Comparison of ENCODE assay signal across 8 cellular contexts in genomic region chr14:69767369-69767999, GRCh38. TPM values are rescaled to one million over a fixed set of nuclear protein-coding genes. Genes with fewer than 3 reads are reported as not detected.
DNase-seq lines count a peak whose midpoint lies in the region; TF ChIP-seq lines count a peak whose summit lies in the region.

No MANE protein-coding gene starts in this region.

- no peak for TF ChIP-seq CTCF in HFF-Myc (IDR thresholded peaks at IDR 0.05; ENCODE audit: low read depth, low read length, missing control alignments)

- peaks cover 12% of the 10 kb centered on the region for H3K27me3 Mint-ChIP-seq in activated naive CD4-positive, alpha-beta T cell treated with anti-CD3 and anti-CD28 coated beads, Interleukin-2, amount 10 ng/mL, durations not matched to agents 7 days and 5 days

- DNase-seq in GDM1 (lab: John Stamatoyannopoulos, UW) (peak; percentile 85), HFF-Myc (ENCODE audit: extremely low read depth, low read depth) (peak; percentile 50), MV-4-11 (lab: John Stamatoyannopoulos, UW) (peak; percentile 80), SK-MEL-5 (ENCODE audit: low read depth, low spot score) (peak; percentile 90), germinal center (ENCODE audit: low spot score) (peak; percentile 93), non-pigmented ciliary epithelial cell (ENCODE audit: low read depth) (peak; percentile 50), substantia nigra (lab: John Stamatoyannopoulos, UW) (peak; percentile 50 to 94 (median 82))
- peak; percentile 92 for DNase-seq in activated naive CD4-positive, alpha-beta T cell treated with anti-CD3 and anti-CD28 coated beads, Interleukin-2, amount 10 ng/mL, durations not matched to agents 7 days and 5 days

- in situ Hi-C loops in SK-MEL-5 (cut with HindIII; ENCODE audit: low pct_unique_long_range_greater_than_20kb, low sequenced_read_pairs): no loop called here

- peak overlapping the region; percentile 75 for H3K4me3 ChIP-seq in HFF-Myc (replicated peaks; ENCODE audit: low read depth, low read length)

- peaks cover 76% of the 10 kb centered on the region for H3K4me1 Mint-ChIP-seq in activated naive CD4-positive, alpha-beta T cell treated with anti-CD3 and anti-CD28 coated beads, Interleukin-2, amount 10 ng/mL, durations not matched to agents 7 days and 5 days

- peaks cover 11% of the 10 kb centered on the region for H3K9me3 Mint-ChIP-seq in activated naive CD4-positive, alpha-beta T cell treated with anti-CD3 and anti-CD28 coated beads, Interleukin-2, amount 10 ng/mL, durations not matched to agents 7 days and 5 days

- peaks cover 55% of the 10 kb centered on the region for H3K36me3 Mint-ChIP-seq in activated naive CD4-positive, alpha-beta T cell treated with anti-CD3 and anti-CD28 coated beads, Interleukin-2, amount 10 ng/mL, durations not matched to agents 7 days and 5 days

- H3K27ac ChIP-seq in substantia nigra (ENCODE audit: low read depth, low read length, poor library complexity, severe bottlenecking): peak overlapping the region; percentile 100

- peak overlapping the region; percentile 100 for H3K27ac Mint-ChIP-seq in activated naive CD4-positive, alpha-beta T cell treated with anti-CD3 and anti-CD28 coated beads, Interleukin-2, amount 10 ng/mL, durations not matched to agents 7 days and 5 days

- H3K4me3 Mint-ChIP-seq in activated naive CD4-positive, alpha-beta T cell treated with anti-CD3 and anti-CD28 coated beads, Interleukin-2, amount 10 ng/mL, durations not matched to agents 7 days and 5 days: peak overlapping the region; percentile 91

- CTCF ChIA-PET in activated naive CD4-positive, alpha-beta T cell treated with anti-CD3 and anti-CD28 coated beads, Interleukin-2, amount 10 ng/mL, durations not matched to agents 7 days and 5 days (lab: Charles Lee): interaction anchor here (1.6 kb wide), 1 partner anchor 162 kb away, joined by 3 read pairs; no protein-coding TSS in a partner anchor

RNA-seq across cellular contexts. Expression of gene SRSF5, which starts 0.5 kb away (rescaled TPM):
- 108 and 153 TPM in 2 replicates for total RNA-seq in SK-MEL-5 (2014; rRNA removed; shearing (Covaris generic))
- 191 and 212 TPM in 2 replicates for polyA plus RNA-seq in SK-MEL-5 (2015; cell fraction: cytosol; rRNA removed)
- 1,288 and 1,705 TPM in 2 replicates for polyA plus RNA-seq in SK-MEL-5 (2015; cell fraction: nucleus; rRNA removed)

RNA-seq across cellular contexts. Expression of gene SLC10A1, which starts 29.6 kb away (rescaled TPM):
- total RNA-seq in SK-MEL-5 (2014; rRNA removed; shearing (Covaris generic)): not detected in 2 replicates
- not detected in 2 replicates for polyA plus RNA-seq in SK-MEL-5 (2015; cell fraction: cytosol; rRNA removed)
- not detected in 2 replicates for polyA plus RNA-seq in SK-MEL-5 (2015; cell fraction: nucleus; rRNA removed)

Comparison
In these comparisons a context has a peak if more than half of its experiments do, and no peak if none do; other contexts are left out.
1. Peak in every context shown above with its lines: DNase-seq, H3K4me3 ChIP-seq and H3K27ac ChIP-seq.